In genomic region chr19:55391191-55391670, GRCh38 we compare ENCODE assay signal across 15 cellular contexts.
DNase-seq lines count a peak whose midpoint lies in the region; ATAC-seq and TF ChIP-seq lines count a peak whose summit lies in the region.
"Had no signal": no experiment of that assay in that cellular context is flagged by ENCODE, and none has a peak within 500 bp of the region (broad histone marks: within the 10 kb centered on the region; RNA-seq: fewer than 3 reads in every experiment).

No MANE protein-coding gene starts in this region.

- peaks cover 41% of the 10 kb centered on the region for H3K36me3 Mint-ChIP-seq in activated naive CD8-positive, alpha-beta T cell treated with anti-CD3 and anti-CD28 coated beads, Interleukin-2, amount 50 U/mL, for 24 hours (ENCODE audit: low read depth)

- no peak for ATAC-seq in GM18505 (IDR thresholded peaks at IDR 0.05; ENCODE audit: unreplicated experiment)
- peak; percentile 12 for ATAC-seq in activated naive CD8-positive, alpha-beta T cell treated with anti-CD3 and anti-CD28 coated beads, Interleukin-2, amount 50 U/mL, for 24 hours
- ATAC-seq: left lung had no signal

- H3K4me1 Mint-ChIP-seq in activated naive CD8-positive, alpha-beta T cell treated with anti-CD3 and anti-CD28 coated beads, Interleukin-2, amount 50 U/mL, for 24 hours, result peaks cover 37% of the 10 kb centered on the region

- H3K27ac ChIP-seq in 22Rv1, result peak overlapping the region; percentile 98
- H3K27ac ChIP-seq: HL-60, left lung had no signal

- peak; percentile 54 for TF ChIP-seq POLR2A in GM18505 (IDR thresholded peaks at IDR 0.05; ENCODE audit: borderline replicate concordance, extremely low read depth, insufficient read depth, insufficient read length)

- H3K27me3 Mint-ChIP-seq in activated naive CD8-positive, alpha-beta T cell treated with anti-CD3 and anti-CD28 coated beads, Interleukin-2, amount 50 U/mL, for 24 hours, result no peaks in the 10 kb centered on the region

- peak overlapping the region; percentile 2 for H3K27ac Mint-ChIP-seq in activated naive CD8-positive, alpha-beta T cell treated with anti-CD3 and anti-CD28 coated beads, Interleukin-2, amount 50 U/mL, for 24 hours
- H3K27ac Mint-ChIP-seq: nephron progenitor cell had no signal

- H3K4me3 Mint-ChIP-seq in activated naive CD8-positive, alpha-beta T cell treated with anti-CD3 and anti-CD28 coated beads, Interleukin-2, amount 50 U/mL, for 24 hours, result no peak overlapping the region
- H3K4me3 Mint-ChIP-seq: nephron progenitor cell had no signal

- no peak for TF ChIP-seq CTCF in 22Rv1 (IDR thresholded peaks at IDR 0.05)

- no peak for DNase-seq in activated naive CD8-positive, alpha-beta T cell treated with anti-CD3 and anti-CD28 coated beads, Interleukin-2, amount 50 U/mL, for 24 hours
- DNase-seq in SHP77 treated with DMSO at 0.1 percent for 48 hours (lab: John Stamatoyannopoulos, UW) (no peak), ecto neural progenitor cell (ENCODE audit: low spot score) (no peak)
- no peak for DNase-seq in activated effector memory CD4-positive, alpha-beta T cell treated with anti-CD3 and anti-CD28 coated beads, Interleukin-2, amount 50 U/mL, for 16 hours
- DNase-seq: activated CD4-positive, CD25-positive, alpha-beta regulatory T cell; activated CD8-positive, alpha-beta memory T cell treated with anti-CD3 and anti-CD28 coated beads, Interleukin-2, amount 50 U/mL, for 4 hours; amniotic stem cell; BE2C; hippocampal formation; left lung; MG63; nephron progenitor cell had no signal

- no peaks in the 10 kb centered on the region for H3K9me3 Mint-ChIP-seq in activated naive CD8-positive, alpha-beta T cell treated with anti-CD3 and anti-CD28 coated beads, Interleukin-2, amount 50 U/mL, for 24 hours
- H3K9me3 Mint-ChIP-seq: nephron progenitor cell had no signal
